32 cellular contexts compared by ENCODE assay signal in genomic region chr1:51537568-51537967, GRCh38.
"Had no signal": no experiment of that assay in that cellular context is flagged by ENCODE, and none has a peak within 500 bp of the region (broad histone marks: within the 10 kb centered on the region; RNA-seq: fewer than 3 reads in every experiment).

No MANE protein-coding gene starts in this region.

- DNase-seq: activated effector memory CD4-positive, alpha-beta T cell treated with anti-CD3 and anti-CD28 coated beads, Interleukin-2, amount 50 U/mL, for 16 hours; activated effector memory CD4-positive, alpha-beta T cell treated with Interleukin-2 at 50 U/mL for 16 hours; activated gamma-delta T cell; activated gamma-delta T cell treated with Interleukin-2 at 50 U/mL for 16 hours; activated naive CD4-positive, alpha-beta T cell; activated naive CD4-positive, alpha-beta T cell treated with anti-CD3 and anti-CD28 coated beads for 36 hours; activated naive CD4-positive, alpha-beta T cell treated with anti-CD3 and anti-CD28 coated beads, Interleukin-2, amount 10 ng/mL, durations not matched to agents 7 days and 5 days; activated naive CD4-positive, alpha-beta T cell treated with anti-CD3 and anti-CD28 coated beads, Interleukin-2, amount 50 U/mL, for 16 hours; activated naive CD4-positive, alpha-beta T cell treated with Interleukin-2 at 50 U/mL for 16 hours; activated naive CD8-positive, alpha-beta T cell treated with anti-CD3 and anti-CD28 coated beads for 36 hours; activated naive CD8-positive, alpha-beta T cell treated with anti-CD3 and anti-CD28 coated beads, Interleukin-2, amount 10 ng/mL, durations not matched to agents 7 days and 5 days; activated naive CD8-positive, alpha-beta T cell treated with anti-CD3 and anti-CD28 coated beads, Interleukin-2, amount 50 U/mL, for 24 hours; activated T-cell treated with anti-CD3 and anti-CD28 coated beads, Interleukin-2, amount 50 U/mL, for 4 hours; activated T-cell treated with anti-CD3 and anti-CD28 coated beads, Interleukin-2, amount 50 U/mL, for 48 hours; activated T-cell treated with anti-CD3 and anti-CD28 coated beads, Interleukin-2, amount 50 U/mL, for 72 hours; adrenal gland; amniotic stem cell; amygdala; anterior cingulate cortex; aorta; body of pancreas; brain microvascular endothelial cell; caudate nucleus; central memory CD4-positive, alpha-beta T cell; cerebellar nuclear complex had no signal

- H3K9me3 ChIP-seq: adrenal gland, ascending aorta, body of pancreas, breast epithelium had no signal

- H3K27ac ChIP-seq: adrenal gland, ascending aorta, body of pancreas, brain microvascular endothelial cell, breast epithelium, cardiac muscle cell had no signal

- ATAC-seq: activated naive CD4-positive, alpha-beta T cell treated with anti-CD3 and anti-CD28 coated beads, Interleukin-2, amount 50 U/mL, for 72 hours; activated naive CD8-positive, alpha-beta T cell treated with anti-CD3 and anti-CD28 coated beads, Interleukin-2, amount 50 U/mL, for 24 hours; activated T-cell treated with anti-CD3 and anti-CD28 coated beads, Interleukin-2, amount 50 U/mL, for 4 hours; activated T-cell treated with anti-CD3 and anti-CD28 coated beads, Interleukin-2, amount 50 U/mL, for 72 hours; activated T-helper 17 cell treated with anti-CD3 and anti-CD28 coated beads, Interleukin-2, amount 50 U/mL, for 72 hours; body of pancreas had no signal

- FAIRE-seq: astrocyte, bronchial epithelial cell had no signal

- H3K4me1 ChIP-seq: ascending aorta, body of pancreas, breast epithelium had no signal

- H3K36me3 ChIP-seq: adrenal gland, ascending aorta, brain microvascular endothelial cell, breast epithelium, cardiac muscle cell had no signal

- H3K4me3 ChIP-seq: adrenal gland, ascending aorta, body of pancreas, breast epithelium, cardiac muscle cell had no signal

- H3K27me3 ChIP-seq: adrenal gland, ascending aorta, brain microvascular endothelial cell, breast epithelium, cardiac muscle cell had no signal
